In genomic region chr17:28357061-28357900, GRCh38 we compare ENCODE assay signal across 8 cellular contexts. TPM values are rescaled to one million over a fixed set of nuclear protein-coding genes. Genes with fewer than 3 reads are reported as not detected.
A peak's percentile ranks its signal among the peaks of the same experiment; 100 is the strongest.
DNase-seq lines count a peak whose midpoint lies in the region; ATAC-seq, FAIRE-seq and TF ChIP-seq lines count a peak whose summit lies in the region.

Gene POLDIP2 (minus strand): TSS chr17:28357527. CDS start chr17:28357448, 79 bp downstream.

- peak within 1 kb of the TSS; percentile 88 for H3K4me3 ChIP-seq in BE2C (ENCODE audit: low read depth, low read length)

- no peaks in the 10 kb centered on the region for H3K27me3 ChIP-seq in BE2C

- peak; percentile 95 for ATAC-seq in HG03442 (IDR thresholded peaks at IDR 0.05; ENCODE audit: unreplicated experiment)
- ATAC-seq in left colon = peak; percentile 98

- peak within 1 kb of the TSS; percentile 79 for H3K27ac ChIP-seq in cingulate gyrus (ENCODE audit: low read depth, low read length)

- H3K36me3 ChIP-seq in BE2C = peaks cover 11% of the 10 kb centered on the region; the same call in 1 of the 2 replicates

- no peaks in the 10 kb centered on the region for H3K4me1 ChIP-seq in BE2C

- DNase-seq in BE2C (peak; percentile 92), GM19239 (ENCODE audit: insufficient read length, low spot score) (peak; percentile 96), NCI-H526 (lab: John Stamatoyannopoulos, UW) (peak; percentile 87 to 99), left colon (peak; percentile 94 to 95)
- DNase-seq in activated CD4-positive, alpha-beta T cell treated with anti-CD3 and anti-CD28 coated beads for 48 hours = peak; percentile 97
- DNase-seq in stimulated activated CD4-positive, alpha-beta T cell treated with anti-CD3 and anti-CD28 coated beads, Interleukin-1b, Interleukin-23, amount 100 ng/mL, for 4 hours (ENCODE audit: low read depth in 2 of 2) = peak; percentile 89 to 92

- FAIRE-seq in GM19239 (lab: Jason Lieb, UNC) = peak; percentile 92

- TF ChIP-seq CTCF in BE2C (IDR thresholded peaks at IDR 0.05; ENCODE audit: low read depth, low read length) = no peak

- intact Hi-C loops in left colon (cut with DNase I, micrococcal nuclease) = no loop called here

- no peaks in the 10 kb centered on the region for H3K9me3 ChIP-seq in BE2C

RNA-seq across cellular contexts. Expression of gene POLDIP2, which starts in this region (rescaled TPM):
- polyA plus RNA-seq in BE2C (2012; ENCODE audit: insufficient read depth, insufficient read length, low read depth) = 88.1 TPM
- 10 to 100 TPM; 80.6 to 82.5 TPM for total RNA-seq in left colon

Comparison
In these comparisons a context has a peak if more than half of its experiments do, and no peak if none do; other contexts are left out.
1. Peak in every context shown above with its lines: DNase-seq, ATAC-seq, H3K4me3 ChIP-seq and H3K27ac ChIP-seq.